In the genomic region with DNA sequence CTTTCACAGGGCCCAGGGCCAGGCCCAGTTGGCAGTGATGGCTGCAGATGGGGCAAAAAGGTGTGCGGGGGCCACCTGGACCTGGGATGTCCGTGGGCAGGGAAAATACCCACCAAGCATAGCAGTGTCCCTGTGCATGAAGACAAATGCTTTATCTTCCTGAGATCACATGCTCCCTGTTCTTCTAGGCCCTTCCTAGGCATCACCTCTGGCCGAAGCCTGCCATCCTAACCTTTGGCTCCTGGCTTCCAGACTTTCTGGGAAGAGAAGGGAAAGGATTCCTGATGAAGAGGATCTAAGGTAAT, we compare ENCODE assay signal across 23 cellular contexts.
"Had no signal": no experiment of that assay in that cellular context is flagged by ENCODE, and none has a peak within 500 bp of the region (broad histone marks: within the 10 kb centered on the region; RNA-seq: fewer than 3 reads in every experiment).

No MANE protein-coding gene starts in this region.

- H3K36me3 ChIP-seq: breast epithelium, right atrium auricular region, upper lobe of left lung had no signal

- DNase-seq: activated CD4-positive, alpha-beta memory T cell treated with anti-CD3 and anti-CD28 coated beads, Interleukin-2, amount 10 ng/mL, durations not matched to agents 7 days and 5 days; activated CD4-positive, alpha-beta T cell treated with anti-CD3 and anti-CD28 coated beads, Interleukin-2, amount 10 ng/mL, durations not matched to agents 24 days and 14 days; activated CD4-positive, CD25-positive, alpha-beta regulatory T cell treated with anti-CD3 and anti-CD28 coated beads, Interleukin-2, amount 50 U/mL, for 72 hours; activated gamma-delta T cell treated with Interleukin-2 at 50 U/mL for 16 hours; activated naive CD4-positive, alpha-beta T cell treated with anti-CD3 and anti-CD28 coated beads, Interleukin-2, amount 50 U/mL, for 16 hours; activated naive CD8-positive, alpha-beta T cell treated with anti-CD3 and anti-CD28 coated beads, Interleukin-2, amount 50 U/mL, for 24 hours; activated T-cell treated with anti-CD3 and anti-CD28 coated beads, Interleukin-2, amount 50 U/mL, for 24 hours; effector memory CD4-positive, alpha-beta T cell; foreskin melanocyte; left ventricle myocardium superior; mammary epithelial cell; stimulated activated CD4-positive, alpha-beta T cell treated with anti-CD3 and anti-CD28 coated beads, Interleukin-4, amount 100 ng/mL, for 1 hour; T-helper 17 cell; T1000 had no signal

- H3K4me3 ChIP-seq: breast epithelium, esophagus muscularis mucosa, right atrium auricular region, upper lobe of left lung had no signal

- H3K27ac ChIP-seq: breast epithelium, esophagus muscularis mucosa, upper lobe of left lung had no signal

- H3K4me3 Mint-ChIP-seq: activated CD4-positive, alpha-beta memory T cell treated with anti-CD3 and anti-CD28 coated beads, Interleukin-2, amount 10 ng/mL, durations not matched to agents 7 days and 5 days; activated CD4-positive, alpha-beta T cell treated with anti-CD3 and anti-CD28 coated beads, Interleukin-2, amount 10 ng/mL, durations not matched to agents 24 days and 14 days; activated naive CD8-positive, alpha-beta T cell treated with anti-CD3 and anti-CD28 coated beads, Interleukin-2, amount 50 U/mL, for 24 hours; activated T-cell treated with anti-CD3 and anti-CD28 coated beads, Interleukin-2, amount 50 U/mL, for 24 hours; activated T-helper 17 cell treated with anti-CD3 and anti-CD28 coated beads, Interleukin-2, amount 50 U/mL, for 72 hours; central memory CD8-positive, alpha-beta T cell; neural crest cell; stimulated activated naive CD8-positive, alpha-beta T cell treated with anti-CD3 and anti-CD28 coated beads, Interleukin-15, Interleukin-2, amounts not matched to agents 100 ng/mL and 50 ng/mL, for 24 hours; T-helper 17 cell had no signal

- ATAC-seq: activated naive CD8-positive, alpha-beta T cell treated with anti-CD3 and anti-CD28 coated beads, Interleukin-2, amount 50 U/mL, for 24 hours; activated T-helper 17 cell treated with anti-CD3 and anti-CD28 coated beads, Interleukin-2, amount 50 U/mL, for 72 hours; T-helper 17 cell had no signal

- H3K27ac Mint-ChIP-seq: activated CD4-positive, alpha-beta memory T cell treated with anti-CD3 and anti-CD28 coated beads, Interleukin-2, amount 10 ng/mL, durations not matched to agents 7 days and 5 days; activated CD4-positive, alpha-beta T cell treated with anti-CD3 and anti-CD28 coated beads, Interleukin-2, amount 10 ng/mL, durations not matched to agents 24 days and 14 days; activated naive CD8-positive, alpha-beta T cell treated with anti-CD3 and anti-CD28 coated beads, Interleukin-2, amount 50 U/mL, for 24 hours; activated T-cell treated with anti-CD3 and anti-CD28 coated beads, Interleukin-2, amount 50 U/mL, for 24 hours; activated T-helper 17 cell treated with anti-CD3 and anti-CD28 coated beads, Interleukin-2, amount 50 U/mL, for 72 hours; stimulated activated naive CD8-positive, alpha-beta T cell treated with anti-CD3 and anti-CD28 coated beads, Interleukin-15, Interleukin-2, amounts not matched to agents 100 ng/mL and 50 ng/mL, for 24 hours; T-helper 17 cell had no signal

- H3K9me3 Mint-ChIP-seq: activated CD4-positive, alpha-beta memory T cell treated with anti-CD3 and anti-CD28 coated beads, Interleukin-2, amount 10 ng/mL, durations not matched to agents 7 days and 5 days; activated CD4-positive, alpha-beta T cell treated with anti-CD3 and anti-CD28 coated beads, Interleukin-2, amount 10 ng/mL, durations not matched to agents 24 days and 14 days; activated naive CD8-positive, alpha-beta T cell treated with anti-CD3 and anti-CD28 coated beads, Interleukin-2, amount 50 U/mL, for 24 hours; activated T-cell treated with anti-CD3 and anti-CD28 coated beads, Interleukin-2, amount 50 U/mL, for 24 hours; activated T-helper 17 cell treated with anti-CD3 and anti-CD28 coated beads, Interleukin-2, amount 50 U/mL, for 72 hours; central memory CD8-positive, alpha-beta T cell; neural crest cell; stimulated activated naive CD8-positive, alpha-beta T cell treated with anti-CD3 and anti-CD28 coated beads, Interleukin-15, Interleukin-2, amounts not matched to agents 100 ng/mL and 50 ng/mL, for 24 hours had no signal

- H3K9me3 ChIP-seq: breast epithelium, esophagus muscularis mucosa, right atrium auricular region, SK-N-SH, upper lobe of left lung had no signal

- H3K27me3 ChIP-seq: breast epithelium, esophagus muscularis mucosa, right atrium auricular region, upper lobe of left lung had no signal

- H3K27me3 Mint-ChIP-seq: activated CD4-positive, alpha-beta memory T cell treated with anti-CD3 and anti-CD28 coated beads, Interleukin-2, amount 10 ng/mL, durations not matched to agents 7 days and 5 days; activated CD4-positive, alpha-beta T cell treated with anti-CD3 and anti-CD28 coated beads, Interleukin-2, amount 10 ng/mL, durations not matched to agents 24 days and 14 days; activated naive CD8-positive, alpha-beta T cell treated with anti-CD3 and anti-CD28 coated beads, Interleukin-2, amount 50 U/mL, for 24 hours; activated T-cell treated with anti-CD3 and anti-CD28 coated beads, Interleukin-2, amount 50 U/mL, for 24 hours; activated T-helper 17 cell treated with anti-CD3 and anti-CD28 coated beads, Interleukin-2, amount 50 U/mL, for 72 hours; stimulated activated naive CD8-positive, alpha-beta T cell treated with anti-CD3 and anti-CD28 coated beads, Interleukin-15, Interleukin-2, amounts not matched to agents 100 ng/mL and 50 ng/mL, for 24 hours had no signal

- H3K4me1 Mint-ChIP-seq: activated CD4-positive, alpha-beta memory T cell treated with anti-CD3 and anti-CD28 coated beads, Interleukin-2, amount 10 ng/mL, durations not matched to agents 7 days and 5 days; activated CD4-positive, alpha-beta T cell treated with anti-CD3 and anti-CD28 coated beads, Interleukin-2, amount 10 ng/mL, durations not matched to agents 24 days and 14 days; activated naive CD8-positive, alpha-beta T cell treated with anti-CD3 and anti-CD28 coated beads, Interleukin-2, amount 50 U/mL, for 24 hours; activated T-helper 17 cell treated with anti-CD3 and anti-CD28 coated beads, Interleukin-2, amount 50 U/mL, for 72 hours; central memory CD8-positive, alpha-beta T cell; neural crest cell had no signal
